Comparison of ENCODE assay signal across 18 cellular contexts in the genomic region with DNA sequence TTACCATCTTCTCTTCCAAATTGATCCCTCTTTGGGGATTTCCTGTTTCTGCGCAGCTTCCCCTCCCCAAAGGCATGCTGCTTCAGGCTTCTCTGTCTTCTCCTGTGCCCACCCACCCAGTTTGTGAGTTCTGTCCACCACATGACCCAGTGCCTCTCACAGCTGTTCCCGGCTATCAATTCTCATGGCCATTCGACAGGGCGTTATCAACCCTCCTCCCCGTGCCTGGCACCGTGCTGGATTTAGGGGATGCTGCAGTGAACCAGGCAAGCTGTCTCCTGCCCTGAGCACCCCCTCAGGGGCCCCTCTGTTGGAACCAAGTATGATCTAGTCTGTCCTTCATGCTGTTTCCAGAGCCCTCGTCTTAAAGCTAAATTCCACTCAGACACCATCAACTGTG. TPM values are rescaled to one million over a fixed set of nuclear protein-coding genes. Genes with fewer than 3 reads are reported as not detected.
DNase-seq lines count a peak whose midpoint lies in the region; ATAC-seq and TF ChIP-seq lines count a peak whose summit lies in the region.
"Had no signal": no experiment of that assay in that cellular context is flagged by ENCODE, and none has a peak within 500 bp of the region (broad histone marks: within the 10 kb centered on the region; RNA-seq: fewer than 3 reads in every experiment).

No MANE protein-coding gene starts in this region.

- H3K4me3 ChIP-seq in RWPE2 (ENCODE audit: severe bottlenecking): no peak overlapping the region
- no peak overlapping the region for H3K4me3 ChIP-seq in BE2C (ENCODE audit: low read depth, low read length)
- H3K4me3 ChIP-seq: GM23338 had no signal

- no peak overlapping the region for H3K4me2 ChIP-seq in H9 (ENCODE audit: insufficient read depth, insufficient read length, low read length)
- H3K4me2 ChIP-seq: GM23338 had no signal

- H3K27me3 ChIP-seq in H9 (ENCODE audit: insufficient read depth, low read length): no peaks in the 10 kb centered on the region; the same call in 1 of the 2 replicates
- H3K27me3 ChIP-seq in RWPE2 (ENCODE audit: insufficient read depth, poor library complexity, severe bottlenecking): no peaks in the 10 kb centered on the region
- peaks cover 3% of the 10 kb centered on the region; the same call in 1 of the 2 replicates for H3K27me3 ChIP-seq in BE2C

- H4K5ac ChIP-seq in H9 (ENCODE audit: insufficient read length, low read depth, low read length): no peak overlapping the region

- H4K91ac ChIP-seq in H9 (ENCODE audit: insufficient read length, low read depth, low read length): no peak overlapping the region

- H3K4me1 ChIP-seq in H9 (ENCODE audit: insufficient read depth, low read length): no peaks in the 10 kb centered on the region; the same call in 1 of the 2 replicates
- peaks cover 3% of the 10 kb centered on the region for H3K4me1 ChIP-seq in RWPE2 (ENCODE audit: insufficient read depth, poor library complexity, severe bottlenecking)
- H3K4me1 ChIP-seq in BE2C: no peaks in the 10 kb centered on the region
- H3K4me1 ChIP-seq: Caco-2 had no signal

- H2AK5ac ChIP-seq in H9 (ENCODE audit: insufficient read length, low read length): no peak overlapping the region

- H2BK20ac ChIP-seq in H9 (ENCODE audit: low read depth, low read length, poor library complexity, severe bottlenecking): no peak overlapping the region

- no peak overlapping the region; the same call in 1 of the 2 replicates for H3K4ac ChIP-seq in H9 (ENCODE audit: low read depth, low read length)

- H2BK5ac ChIP-seq in H9 (ENCODE audit: insufficient read length, low read length): no peak overlapping the region

- peaks cover 33 to 35% of the 10 kb centered on the region in 2 experiments for H3K4me1 Mint-ChIP-seq in H9
- H3K4me1 Mint-ChIP-seq in nephron progenitor cell: peaks cover 36% of the 10 kb centered on the region
- H3K4me1 Mint-ChIP-seq in type B pancreatic cell (ENCODE audit: unreplicated experiment): peaks cover 19% of the 10 kb centered on the region
- no peaks in the 10 kb centered on the region for H3K4me1 Mint-ChIP-seq in activated T-helper 1 cell treated with anti-CD3 and anti-CD28 coated beads, Interleukin-12 subunit alpha, Interleukin-12 subunit beta, Interleukin-2, Interleukin-4 antibody, amounts not matched to agents 30 ng/mL and 10 ng/mL and 1 ng/mL, durations not matched to agents 14 hours and 24 hours and 36 hours (ENCODE audit: low read depth)

- no peak overlapping the region for H3K56ac ChIP-seq in H9 (ENCODE audit: insufficient read length, low read depth, low read length)

- no peak overlapping the region for H3T11ph ChIP-seq in H9 (ENCODE audit: low read length)

- H2AFZ ChIP-seq in H9 (ENCODE audit: low read length): no peak overlapping the region
- H2AFZ ChIP-seq: GM23338 had no signal

- H4K8ac ChIP-seq in H9 (replicated peaks; ENCODE audit: insufficient read length, low read depth, low read length): no peak overlapping the region

- no peak for ATAC-seq in RWPE2 (ENCODE audit: low read depth)
- no peak for ATAC-seq in HG03097 (IDR thresholded peaks at IDR 0.05; ENCODE audit: low FRiP score, unreplicated experiment)
- ATAC-seq: GM23338 had no signal

- H3K14ac ChIP-seq in H9 (ENCODE audit: insufficient read depth, low read length): no peak overlapping the region

- H2BK12ac ChIP-seq in H9 (ENCODE audit: insufficient read length, low read depth, low read length): no peak overlapping the region

- no CpG with 5 or more reads among the region's 7 CpGs for WGBS in H9 (ENCODE audit: extremely low coverage, insufficient read length, low lambda C conversion rate)

- H2BK120ac ChIP-seq in H9 (ENCODE audit: low read depth, low read length, poor library complexity, severe bottlenecking): no peak overlapping the region

- no peaks in the 10 kb centered on the region for H3K79me2 ChIP-seq in H9 (ENCODE audit: insufficient read depth, low read length)

- no peak overlapping the region for H3K9ac ChIP-seq in H9 (ENCODE audit: extremely low read depth, insufficient read length, low read length)

- H4K20me1 ChIP-seq in H9 (ENCODE audit: control insufficient read depth, insufficient read depth, insufficient read length): no peaks in the 10 kb centered on the region

- H3K9me3 Mint-ChIP-seq in H9: no peaks in the 10 kb centered on the region; a peak in 2 of 5 replicates
- no peaks in the 10 kb centered on the region for H3K9me3 Mint-ChIP-seq in nephron progenitor cell
- H3K9me3 Mint-ChIP-seq in type B pancreatic cell: no peaks in the 10 kb centered on the region
- no peaks in the 10 kb centered on the region for H3K9me3 Mint-ChIP-seq in activated T-helper 1 cell treated with anti-CD3 and anti-CD28 coated beads, Interleukin-12 subunit alpha, Interleukin-12 subunit beta, Interleukin-2, Interleukin-4 antibody, amounts not matched to agents 30 ng/mL and 10 ng/mL and 1 ng/mL, durations not matched to agents 14 hours and 24 hours and 36 hours
- H3K9me3 Mint-ChIP-seq: GM23338 had no signal

- H3K23ac ChIP-seq in H9 (ENCODE audit: insufficient read length, low read depth, low read length): no peak overlapping the region

- H3K79me1 ChIP-seq in H9 (ENCODE audit: insufficient read depth, low read depth, low read length, poor library complexity, severe bottlenecking): no peaks in the 10 kb centered on the region

- H3K23me2 ChIP-seq in H9 (ENCODE audit: insufficient read length, low read depth, low read length, poor library complexity, severe bottlenecking): no peaks in the 10 kb centered on the region

- H2BK15ac ChIP-seq in H9 (ENCODE audit: low read depth, low read length): peak overlapping the region; percentile 95; the same call in 1 of the 2 replicates

- intact Hi-C loops in activated T-helper 1 cell treated with anti-CD3 and anti-CD28 coated beads, Interleukin-12 subunit alpha, Interleukin-12 subunit beta, Interleukin-2, Interleukin-4 antibody, amounts not matched to agents 30 ng/mL and 10 ng/mL and 1 ng/mL, durations not matched to agents 14 hours and 24 hours and 36 hours (cut with micrococcal nuclease): loop anchor here (1.0 to 5.0 kb wide), 2 partner anchors 89 to 271 kb away; no protein-coding TSS in a partner anchor

- H3K18ac ChIP-seq in H9 (ENCODE audit: insufficient read length, low read depth, low read length): peak overlapping the region; percentile 46

- H3K4me3 Mint-ChIP-seq in H9: no peak overlapping the region
- H3K4me3 Mint-ChIP-seq in nephron progenitor cell: no peak overlapping the region
- H3K4me3 Mint-ChIP-seq in type B pancreatic cell: no peak overlapping the region
- H3K4me3 Mint-ChIP-seq in activated T-helper 1 cell treated with anti-CD3 and anti-CD28 coated beads, Interleukin-12 subunit alpha, Interleukin-12 subunit beta, Interleukin-2, Interleukin-4 antibody, amounts not matched to agents 30 ng/mL and 10 ng/mL and 1 ng/mL, durations not matched to agents 14 hours and 24 hours and 36 hours: no peak overlapping the region
- H3K4me3 Mint-ChIP-seq: GM23338, HFFc6 had no signal

- H3K27ac ChIP-seq in H9 (ENCODE audit: insufficient read length, low read depth, low read length) (no peak overlapping the region), RWPE2 (ENCODE audit: poor library complexity, severe bottlenecking) (no peak overlapping the region)
- H3K27ac ChIP-seq: C4-2B had no signal

- H3K9me3 ChIP-seq in H9 (ENCODE audit: control insufficient read depth, low read depth, low read length) (no peaks in the 10 kb centered on the region), RWPE2 (ENCODE audit: severe bottlenecking) (no peaks in the 10 kb centered on the region), BE2C (no peaks in the 10 kb centered on the region)
- H3K9me3 ChIP-seq: Caco-2 had no signal

- TF ChIP-seq CTCF in H9 (conservative IDR thresholded peaks at IDR 0.05): peak; percentile 7; the same call in 1 of the 3 replicates
- TF ChIP-seq CTCF in RWPE2 (IDR thresholded peaks at IDR 0.05; ENCODE audit: poor library complexity, severe bottlenecking): peak; percentile 32
- no peak for TF ChIP-seq CTCF in nephron progenitor cell (IDR thresholded peaks at IDR 0.05)
- TF ChIP-seq CTCF in type B pancreatic cell (conservative IDR thresholded peaks at IDR 0.05): peak; percentile 27
- no peak for TF ChIP-seq CTCF in BE2C (IDR thresholded peaks at IDR 0.05; ENCODE audit: low read depth, low read length)

- peak overlapping the region in 1 of 3 experiments; percentile 34; a peak in 2 of 7 replicates for H3K27ac Mint-ChIP-seq in H9
- H3K27ac Mint-ChIP-seq in nephron progenitor cell: peak overlapping the region; percentile 66
- no peak overlapping the region for H3K27ac Mint-ChIP-seq in type B pancreatic cell
- H3K27ac Mint-ChIP-seq in activated T-helper 1 cell treated with anti-CD3 and anti-CD28 coated beads, Interleukin-12 subunit alpha, Interleukin-12 subunit beta, Interleukin-2, Interleukin-4 antibody, amounts not matched to agents 30 ng/mL and 10 ng/mL and 1 ng/mL, durations not matched to agents 14 hours and 24 hours and 36 hours: no peak overlapping the region
- H3K27ac Mint-ChIP-seq: GM23338, HFFc6 had no signal

- H3K27me3 Mint-ChIP-seq in H9 (ENCODE audit: low read depth): peaks cover 19% of the 10 kb centered on the region
- H3K27me3 Mint-ChIP-seq in nephron progenitor cell (ENCODE audit: low read depth, poor library complexity): peaks cover 5% of the 10 kb centered on the region
- H3K27me3 Mint-ChIP-seq in type B pancreatic cell: peaks cover 10% of the 10 kb centered on the region
- peaks cover 3% of the 10 kb centered on the region for H3K27me3 Mint-ChIP-seq in activated T-helper 1 cell treated with anti-CD3 and anti-CD28 coated beads, Interleukin-12 subunit alpha, Interleukin-12 subunit beta, Interleukin-2, Interleukin-4 antibody, amounts not matched to agents 30 ng/mL and 10 ng/mL and 1 ng/mL, durations not matched to agents 14 hours and 24 hours and 36 hours (ENCODE audit: insufficient read depth)

- peaks cover 0 to 5% (median 0%) of the 10 kb centered on the region in 3 experiments; a peak in 2 of 7 replicates for H3K36me3 Mint-ChIP-seq in H9 (ENCODE audit: insufficient read depth in 1 of 3, low read depth in 3 of 3)
- no peaks in the 10 kb centered on the region for H3K36me3 Mint-ChIP-seq in nephron progenitor cell (ENCODE audit: low read depth)
- no peaks in the 10 kb centered on the region for H3K36me3 Mint-ChIP-seq in type B pancreatic cell
- peaks cover 3% of the 10 kb centered on the region for H3K36me3 Mint-ChIP-seq in activated T-helper 1 cell treated with anti-CD3 and anti-CD28 coated beads, Interleukin-12 subunit alpha, Interleukin-12 subunit beta, Interleukin-2, Interleukin-4 antibody, amounts not matched to agents 30 ng/mL and 10 ng/mL and 1 ng/mL, durations not matched to agents 14 hours and 24 hours and 36 hours (ENCODE audit: low read depth)

- no peak for DNase-seq in H9
- DNase-seq in RWPE2 (ENCODE audit: low spot score): no peak
- DNase-seq in nephron progenitor cell: no peak
- no peak for DNase-seq in type B pancreatic cell (ENCODE audit: extremely low spot score, unreplicated experiment)
- no peak for DNase-seq in activated T-helper 1 cell treated with anti-CD3 and anti-CD28 coated beads, Interleukin-12 subunit alpha, Interleukin-12 subunit beta, Interleukin-2, Interleukin-4 antibody, amounts not matched to agents 30 ng/mL and 10 ng/mL and 1 ng/mL, durations not matched to agents 14 hours and 24 hours and 36 hours (ENCODE audit: low spot score)
- no peak for DNase-seq in Ammon's horn (ENCODE audit: low spot score)
- DNase-seq in BE2C: no peak
- DNase-seq: Caco-2, DMS79, NCI-H187, NCI-H446 treated with DMSO at 0.1 percent for 48 hours, NCI-H774 had no signal

- no peaks in the 10 kb centered on the region for H3K36me3 ChIP-seq in RWPE2 (ENCODE audit: low read depth)
- no peaks in the 10 kb centered on the region for H3K36me3 ChIP-seq in BE2C

RNA-seq across cellular contexts. Expression of gene COL23A1, which starts 38.7 kb away (rescaled TPM):
- total RNA-seq in H9 (2021) (2.5 and 2.6 TPM in 2 replicates), type B pancreatic cell (ENCODE audit: low replicate concordance) (1.5 and 15.5 TPM in 2 replicates)
- not detected in 2 replicates for total RNA-seq in activated T-helper 1 cell treated with anti-CD3 and anti-CD28 coated beads, Interleukin-12 subunit alpha, Interleukin-12 subunit beta, Interleukin-2, Interleukin-4 antibody, amounts not matched to agents 30 ng/mL and 10 ng/mL and 1 ng/mL, durations not matched to agents 14 hours and 24 hours and 36 hours
- not detected for polyA plus RNA-seq in BE2C (2012; ENCODE audit: insufficient read depth, insufficient read length, low read depth)
- total RNA-seq: G401, HFFc6, M059J had no signal

Comparison
In these comparisons a context has a peak if more than half of its experiments do, and no peak if none do; other contexts are left out.
1. CTCF ChIP-seq: peak in H9 (single experiment), RWPE2 (single experiment) and type B pancreatic cell (single experiment); none in nephron progenitor cell (single experiment) and BE2C (single experiment).